In genomic region chr7:56083150-56083785, GRCh38 we compare ENCODE assay signal across 9 cellular contexts. TPM values are rescaled to one million over a fixed set of nuclear protein-coding genes. Genes with fewer than 3 reads are reported as not detected.
DNase-seq lines count a peak whose midpoint lies in the region; ATAC-seq and TF ChIP-seq lines count a peak whose summit lies in the region.
"Had no signal": no experiment of that assay in that cellular context is flagged by ENCODE, and none has a peak within 500 bp of the region (broad histone marks: within the 10 kb centered on the region; RNA-seq: fewer than 3 reads in every experiment).

No MANE protein-coding gene starts in this region.

- H3K4me1 ChIP-seq in SK-N-SH (ENCODE audit: control insufficient read depth in 1 of 2, insufficient read depth in 2 of 2, low read depth in 1 of 2, low read length in 1 of 2) (peaks cover 5 to 29% of the 10 kb centered on the region in 2 experiments; a peak in 3 of 4 replicates), right cardiac atrium (ENCODE audit: control insufficient read depth, insufficient read depth, low read length) (peaks cover 8% of the 10 kb centered on the region), spleen (peaks cover 0 to 35% (median 5%) of the 10 kb centered on the region in 6 donors)

- H3K9me2 ChIP-seq in SK-N-SH: no peaks in the 10 kb centered on the region

- peak; percentile 19; the same call in 1 of the 2 replicates for TF ChIP-seq RAD21 in SK-N-SH (IDR thresholded peaks at IDR 0.05; ENCODE audit: low read length)

- H3K36me3 ChIP-seq in SK-N-SH (replicated peaks in 1 of 2; ENCODE audit: control insufficient read depth in 1 of 2, insufficient read depth in 2 of 2, low read length in 1 of 2) (peaks cover 8 to 23% of the 10 kb centered on the region in 2 experiments), spleen (peaks cover 0 to 84% (median 26%) of the 10 kb centered on the region in 6 donors)

- ATAC-seq in right cardiac atrium: no peak

- H3K9me3 ChIP-seq in SK-N-SH: no peaks in the 10 kb centered on the region
- H3K9me3 ChIP-seq in right cardiac atrium (ENCODE audit: control insufficient read depth, low read length): no peaks in the 10 kb centered on the region
- H3K9me3 ChIP-seq in spleen: no peaks in the 10 kb centered on the region

- no peak overlapping the region for H3K4me2 ChIP-seq in SK-N-SH

- intact Hi-C loops in right cardiac atrium (cut with DNase I): no loop called here
- intact Hi-C loops in spleen (cut with DNase I; ENCODE audit: low total_unique reads): no loop called here

- no peaks in the 10 kb centered on the region for H3K79me2 ChIP-seq in SK-N-SH (ENCODE audit: insufficient read depth)

- TF ChIP-seq CTCF in SK-N-SH (IDR thresholded peaks at IDR 0.05) (no peak), spleen (IDR thresholded peaks at IDR 0.05 in 8 of 11, conservative IDR thresholded peaks at IDR 0.05 in 3 of 11) (no peak), GM10266 (IDR thresholded peaks at IDR 0.05; ENCODE audit: control insufficient read depth, insufficient read depth, low read depth, missing control alignments) (no peak)

- 61% methylated on average over 9 of the region's 13 CpGs for WGBS in SK-N-SH (ENCODE audit: low lambda C conversion rate)
- WGBS in right cardiac atrium: 49% methylated on average over 13 of the region's 13 CpGs
- 68 to 75% (median 73%) methylated on average over 12 to 13 of the region's 13 CpGs for WGBS in spleen, 5 donors

- H3F3A ChIP-seq in SK-N-SH (replicated peaks; ENCODE audit: insufficient read depth): peaks cover 8% of the 10 kb centered on the region

- TF ChIP-seq POLR2A in spleen (IDR thresholded peaks at IDR 0.05): no peak

- POLR2A ChIA-PET in SK-N-SH (lab: Yijun Ruan, JAX): interaction anchor here (0.6 to 1.7 kb wide), 9 partner anchors 10 to 79 kb away, joined by 3 to 8 read pairs (median 3); partner anchors contain the start of genes CCT6A, PHKG1 and PSPH

- no peak overlapping the region for H3K4me3 ChIP-seq in SK-N-SH (ENCODE audit: low read depth in 2 of 2, low read length in 1 of 2)
- no peak overlapping the region for H3K4me3 ChIP-seq in right cardiac atrium (ENCODE audit: low read length)
- H3K4me3 ChIP-seq in spleen: no peak overlapping the region

- no peak overlapping the region for H2AFZ ChIP-seq in SK-N-SH (ENCODE audit: low read depth)

- CTCF ChIA-PET in SK-N-SH (lab: Yijun Ruan, JAX): interaction anchor here (0.8 to 2.0 kb wide), 6 partner anchors 9 to 120 kb away, joined by 3 to 13 read pairs (median 4); partner anchors contain the start of gene PHKG1

- peak; percentile 65 for DNase-seq in NCI-H128 (lab: John Stamatoyannopoulos, UW; ENCODE audit: unreplicated experiment)
- DNase-seq in SK-N-SH: peak; percentile 92
- peak in 2 of 3 donors; percentile 82 to 87 for DNase-seq in right cardiac atrium
- peak; percentile 72 for DNase-seq in spleen
- no peak for DNase-seq in COLO829 (ENCODE audit: low spot score)
- no peak for DNase-seq in GM10266 (ENCODE audit: extremely low spot score)
- DNase-seq in KG1 (lab: John Stamatoyannopoulos, UW): no peak
- DNase-seq: activated gamma-delta T cell treated with Interleukin-2 at 50 U/mL for 16 hours, kidney glomerular epithelial cell had no signal

- H3K27me3 ChIP-seq in SK-N-SH (ENCODE audit: insufficient read depth) (no peaks in the 10 kb centered on the region), right cardiac atrium (ENCODE audit: control insufficient read depth, insufficient read depth) (no peaks in the 10 kb centered on the region), spleen (replicated peaks in 1 of 7) (no peaks in the 10 kb centered on the region)

- peak in 1 of 2 experiments; percentile 69; a peak in 2 of 4 replicates for TF ChIP-seq EP300 in SK-N-SH (IDR thresholded peaks at IDR 0.05; ENCODE audit: borderline replicate concordance in 1 of 2, low read depth in 1 of 2, low read length in 1 of 2)

- H4K20me1 ChIP-seq in SK-N-SH (ENCODE audit: insufficient read depth): no peaks in the 10 kb centered on the region

- H3K27ac ChIP-seq in SK-N-SH (ENCODE audit: low read depth in 2 of 2, low read length in 1 of 2) (peak overlapping the region in 1 of 2 experiments; percentile 50; a peak in 2 of 4 replicates), right cardiac atrium (ENCODE audit: low read length) (no peak overlapping the region), spleen (no peak overlapping the region)

- no peak overlapping the region for H3K9ac ChIP-seq in SK-N-SH

TF ChIP-seq in SK-N-SH, 30 proteins besides CTCF, POLR2A, EP300 and RAD21:
- TF ChIP-seq MXI1 (IDR thresholded peaks at IDR 0.05; ENCODE audit: low read depth, low read length) (peak; percentile 85), FOXJ3 (CRISPR knock-in tag; IDR thresholded peaks at IDR 0.05) (no peak; the same call in 1 of the 2 replicates), TCF12 (IDR thresholded peaks at IDR 0.05) (peak; percentile 16; the same call in 1 of the 2 replicates), RCOR1 (IDR thresholded peaks at IDR 0.05; ENCODE audit: low read length) (peak; percentile 98), GATA2 (CRISPR knock-in tag; IDR thresholded peaks at IDR 0.05) (peak; percentile 40), NFIC (IDR thresholded peaks at IDR 0.05; ENCODE audit: borderline replicate concordance) (peak; percentile 17; the same call in 1 of the 2 replicates), ZBTB33 (IDR thresholded peaks at IDR 0.05; ENCODE audit: borderline replicate concordance, low read depth) (no peak), CHD2 (IDR thresholded peaks at IDR 0.05; ENCODE audit: low read length, partially characterized antibody) (peak; percentile 80)
- TF ChIP-seq, protein P1, sequence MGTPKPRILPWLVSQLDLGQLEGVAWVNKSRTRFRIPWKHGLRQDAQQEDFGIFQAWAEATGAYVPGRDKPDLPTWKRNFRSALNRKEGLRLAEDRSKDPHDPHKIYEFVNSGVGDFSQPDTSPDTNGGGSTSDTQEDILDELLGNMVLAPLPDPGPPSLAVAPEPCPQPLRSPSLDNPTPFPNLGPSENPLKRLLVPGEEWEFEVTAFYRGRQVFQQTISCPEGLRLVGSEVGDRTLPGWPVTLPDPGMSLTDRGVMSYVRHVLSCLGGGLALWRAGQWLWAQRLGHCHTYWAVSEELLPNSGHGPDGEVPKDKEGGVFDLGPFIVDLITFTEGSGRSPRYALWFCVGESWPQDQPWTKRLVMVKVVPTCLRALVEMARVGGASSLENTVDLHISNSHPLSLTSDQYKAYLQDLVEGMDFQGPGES (IDR thresholded peaks at IDR 0.05; ENCODE audit: low read depth, low read length): no peak

RNA-seq across cellular contexts. Expression of gene PHKG1, which starts 9.5 kb away (rescaled TPM):
- polyA plus RNA-seq in SK-N-SH (2012; rRNA removed) (0.91 and 2.5 TPM in 2 replicates), right cardiac atrium (24.5 TPM), spleen (1 to 10 TPM in 1 of 3 donors, under 1 TPM in 2; 0.86 to 1.2 (median 0.93) TPM)
- polyA plus RNA-seq in SK-N-SH (2012; cell fraction: cytosol; rRNA removed): 0.46 and 0.75 TPM in 2 replicates
- 6.1 and 7.6 TPM in 2 replicates for polyA plus RNA-seq in SK-N-SH (2012; cell fraction: nucleus; rRNA removed)
- total RNA-seq in right cardiac atrium (10 to 100 TPM; 22.6 to 50.4 (median 29.6) TPM), spleen (1 to 10 TPM in 6 of 7 donors, not detected in 1; 1.0 to 3.4 (median 1.8) TPM)

RNA-seq across cellular contexts. Expression of gene SUMF2, which starts 19.2 kb away (rescaled TPM):
- polyA plus RNA-seq in SK-N-SH (2012; rRNA removed) (130 and 162 TPM in 2 replicates), right cardiac atrium (39.8 TPM), spleen (10 to 100 TPM; 57.1 to 81.3 (median 60.4) TPM)
- polyA plus RNA-seq in SK-N-SH (2012; cell fraction: cytosol; rRNA removed): 82.7 and 115 TPM in 2 replicates
- 182 and 258 TPM in 2 replicates for polyA plus RNA-seq in SK-N-SH (2012; cell fraction: nucleus; rRNA removed)
- total RNA-seq in right cardiac atrium (10 to 100 TPM; 42.7 to 50.0 (median 44.4) TPM), spleen (100 to 1,000 TPM in 6 of 7 donors, 10 to 100 TPM in 1; 96.5 to 145 (median 132) TPM)

RNA-seq across cellular contexts. Expression of gene CHCHD2, which starts 23.0 kb away (rescaled TPM):
- polyA plus RNA-seq in SK-N-SH (2012; rRNA removed) (500 and 624 TPM in 2 replicates), right cardiac atrium (522 TPM), spleen (100 to 1,000 TPM; 265 to 476 (median 453) TPM)
- polyA plus RNA-seq in SK-N-SH (2012; cell fraction: cytosol; rRNA removed): 487 and 543 TPM in 2 replicates
- polyA plus RNA-seq in SK-N-SH (2012; cell fraction: nucleus; rRNA removed): 218 and 286 TPM in 2 replicates
- total RNA-seq in right cardiac atrium (100 to 1,000 TPM; 376 to 473 (median 432) TPM), spleen (100 to 1,000 TPM; 192 to 371 (median 228) TPM)

RNA-seq across cellular contexts. Expression of gene CCT6A, which starts 31.7 kb away (rescaled TPM):
- polyA plus RNA-seq in SK-N-SH (2012; rRNA removed): 221 and 345 TPM in 2 replicates
- polyA plus RNA-seq in SK-N-SH (2012; cell fraction: cytosol; rRNA removed): 338 and 380 TPM in 2 replicates
- 175 and 324 TPM in 2 replicates for polyA plus RNA-seq in SK-N-SH (2012; cell fraction: nucleus; rRNA removed)
- total RNA-seq in right cardiac atrium: 10 to 100 TPM; 58.5 to 72.6 (median 69.5) TPM
- 79.0 TPM for polyA plus RNA-seq in right cardiac atrium
- total RNA-seq in spleen: 100 to 1,000 TPM in 1 of 7 donors, 10 to 100 TPM in 6; 71.5 to 107 (median 84.9) TPM
- polyA plus RNA-seq in spleen: 100 to 1,000 TPM; 113 to 139 (median 133) TPM

RNA-seq across cellular contexts. Expression of gene PSPH, which starts 32.0 kb away (rescaled TPM):
- polyA plus RNA-seq in SK-N-SH (2012; rRNA removed): 42.0 and 50.5 TPM in 2 replicates
- 39.5 and 46.6 TPM in 2 replicates for polyA plus RNA-seq in SK-N-SH (2012; cell fraction: cytosol; rRNA removed)
- polyA plus RNA-seq in SK-N-SH (2012; cell fraction: nucleus; rRNA removed): 37.2 and 37.3 TPM in 2 replicates
- 10 to 100 TPM; 10.8 to 19.1 (median 13.4) TPM for total RNA-seq in right cardiac atrium
- polyA plus RNA-seq in right cardiac atrium: 6.5 TPM
- total RNA-seq in spleen: 10 to 100 TPM in 2 of 7 donors, 1 to 10 TPM in 5; 5.0 to 11.3 (median 7.3) TPM
- polyA plus RNA-seq in spleen: 1 to 10 TPM; 2.2 to 8.4 (median 4.8) TPM

Comparison
In these comparisons a context has a peak if more than half of its experiments do, and no peak if none do; other contexts are left out.
1. DNase-seq: peak in NCI-H128 (single experiment), SK-N-SH (single experiment), right cardiac atrium (2 of 3) and spleen (single experiment); none in COLO829 (single experiment), GM10266 (single experiment) and KG1 (single experiment).